Comparison of ENCODE assay signal across 14 cellular contexts in genomic region chr20:13765868-13766416, GRCh38. TPM values are rescaled to one million over a fixed set of nuclear protein-coding genes. Genes with fewer than 3 reads are reported as not detected.
DNase-seq lines count a peak whose midpoint lies in the region; ATAC-seq and TF ChIP-seq lines count a peak whose summit lies in the region.
"Had no signal": no experiment of that assay in that cellular context is flagged by ENCODE, and none has a peak within 500 bp of the region (broad histone marks: within the 10 kb centered on the region; RNA-seq: fewer than 3 reads in every experiment).

No MANE protein-coding gene starts in this region.

- no peak for ATAC-seq in CD4-positive, CD25-positive, alpha-beta regulatory T cell (ENCODE audit: low read depth in 2 of 2)
- no peak for ATAC-seq in GM21786 (IDR thresholded peaks at IDR 0.05; ENCODE audit: unreplicated experiment)
- ATAC-seq: GM23338 had no signal

- H3K27me3 ChIP-seq in CD4-positive, CD25-positive, alpha-beta regulatory T cell (ENCODE audit: control insufficient read depth, insufficient read depth, low read length): no peaks in the 10 kb centered on the region
- H3K27me3 ChIP-seq in KMS-11 (ENCODE audit: insufficient read depth, low read depth): no peaks in the 10 kb centered on the region
- no peaks in the 10 kb centered on the region for H3K27me3 ChIP-seq in dorsolateral prefrontal cortex
- H3K27me3 ChIP-seq: BLaER1 had no signal

- no peak overlapping the region for H3K9ac ChIP-seq in KMS-11
- H3K9ac ChIP-seq: BLaER1 had no signal

- no peaks in the 10 kb centered on the region for H3K4me1 ChIP-seq in CD4-positive, CD25-positive, alpha-beta regulatory T cell (ENCODE audit: control insufficient read depth, insufficient read depth, low read length, poor library complexity, severe bottlenecking)
- H3K4me1 ChIP-seq in KMS-11 (ENCODE audit: low read depth, poor library complexity, severe bottlenecking): peaks cover 10% of the 10 kb centered on the region

- no peak overlapping the region for H3K27ac ChIP-seq in CD4-positive, CD25-positive, alpha-beta regulatory T cell (ENCODE audit: insufficient read depth, low read length, poor library complexity, severe bottlenecking)
- H3K27ac ChIP-seq in KMS-11: no peak overlapping the region; the same call in 1 of the 2 replicates
- H3K27ac ChIP-seq in epithelial cell of prostate: peak overlapping the region; percentile 60
- no peak overlapping the region for H3K27ac ChIP-seq in dorsolateral prefrontal cortex
- H3K27ac ChIP-seq: BLaER1 had no signal

- H3K36me3 Mint-ChIP-seq in T-helper 1 cell treated with Interleukin-12 subunit alpha and Interleukin-12 subunit beta and Interleukin-4 antibody, amounts not matched to agents 30 μg/mL and 1 μg/mL, for 36 hours (ENCODE audit: low read depth): peaks cover 45% of the 10 kb centered on the region
- peaks cover 38% of the 10 kb centered on the region for H3K36me3 Mint-ChIP-seq in CD4-positive, CD25-positive, alpha-beta regulatory T cell

- no peak for TF ChIP-seq CTCF in KMS-11 (conservative IDR thresholded peaks at IDR 0.05; ENCODE audit: low read depth, low read length)
- no peak for TF ChIP-seq CTCF in dorsolateral prefrontal cortex (IDR thresholded peaks at IDR 0.05 in 54 of 56, conservative IDR thresholded peaks at IDR 0.05 in 2 of 56; ENCODE audit: low read depth in 1 of 56, partially characterized antibody in 56 of 56)

- H3K4me1 Mint-ChIP-seq in T-helper 1 cell treated with Interleukin-12 subunit alpha and Interleukin-12 subunit beta and Interleukin-4 antibody, amounts not matched to agents 30 μg/mL and 1 μg/mL, for 36 hours (ENCODE audit: low read depth): no peaks in the 10 kb centered on the region
- peaks cover 0 to 10% (median 1%) of the 10 kb centered on the region in 4 donors for H3K4me1 Mint-ChIP-seq in CD4-positive, CD25-positive, alpha-beta regulatory T cell
- H3K4me1 Mint-ChIP-seq: GM23338 had no signal

- H3K79me2 ChIP-seq in KMS-11 (ENCODE audit: insufficient read depth, low read depth): no peaks in the 10 kb centered on the region

- no peak overlapping the region for H3K4me3 ChIP-seq in CD4-positive, CD25-positive, alpha-beta regulatory T cell (ENCODE audit: low read depth, low read length)
- H3K4me3 ChIP-seq in KMS-11 (IDR thresholded peaks at IDR 0.05; ENCODE audit: insufficient read depth, low read depth, low read length) (no peak overlapping the region), dorsolateral prefrontal cortex (no peak overlapping the region)
- H3K4me3 ChIP-seq: BLaER1, GM23338 had no signal

- H3K27ac Mint-ChIP-seq in T-helper 1 cell treated with Interleukin-12 subunit alpha and Interleukin-12 subunit beta and Interleukin-4 antibody, amounts not matched to agents 30 μg/mL and 1 μg/mL, for 36 hours: peak overlapping the region; percentile 28
- peak overlapping the region in 2 of 3 donors; percentile 54 to 69 for H3K27ac Mint-ChIP-seq in CD4-positive, CD25-positive, alpha-beta regulatory T cell
- H3K27ac Mint-ChIP-seq: GM23338 had no signal

- H3K36me3 ChIP-seq in CD4-positive, CD25-positive, alpha-beta regulatory T cell (ENCODE audit: control insufficient read depth, insufficient read depth, low read length): peaks cover 67% of the 10 kb centered on the region
- H3K36me3 ChIP-seq in KMS-11 (ENCODE audit: insufficient read depth): peaks cover 9% of the 10 kb centered on the region; the same call in 1 of the 2 replicates

- H3K4me2 ChIP-seq in KMS-11: peak overlapping the region; percentile 11; the same call in 1 of the 2 replicates
- H3K4me2 ChIP-seq: BLaER1, GM23338 had no signal

- intact Hi-C loops in dorsolateral prefrontal cortex (cut with DNase I): no loop called here

- H4K20me1 ChIP-seq in KMS-11 (ENCODE audit: insufficient read depth): no peaks in the 10 kb centered on the region
- H4K20me1 ChIP-seq: BLaER1 had no signal

- H3K9me3 Mint-ChIP-seq in T-helper 1 cell treated with Interleukin-12 subunit alpha and Interleukin-12 subunit beta and Interleukin-4 antibody, amounts not matched to agents 30 μg/mL and 1 μg/mL, for 36 hours: peaks cover 17% of the 10 kb centered on the region
- peaks cover 0 to 9% (median 5%) of the 10 kb centered on the region in 7 donors for H3K9me3 Mint-ChIP-seq in CD4-positive, CD25-positive, alpha-beta regulatory T cell

- DNase-seq in T-helper 1 cell (no peak), epithelial cell of prostate (ENCODE audit: low read depth, low spot score) (no peak), dorsolateral prefrontal cortex (no peak), SKM-1 (lab: John Stamatoyannopoulos, UW; ENCODE audit: unreplicated experiment) (no peak)
- DNase-seq in CD4-positive, CD25-positive, alpha-beta regulatory T cell: no peak
- DNase-seq: 8988T, AML-193, DMS53, H7 had no signal

- peaks cover 0 to 3% of the 10 kb centered on the region in 2 experiments for H3K9me3 ChIP-seq in CD4-positive, CD25-positive, alpha-beta regulatory T cell (ENCODE audit: control insufficient read depth in 2 of 2, low read length in 2 of 2)

- H3K27me3 Mint-ChIP-seq in T-helper 1 cell treated with Interleukin-12 subunit alpha and Interleukin-12 subunit beta and Interleukin-4 antibody, amounts not matched to agents 30 μg/mL and 1 μg/mL, for 36 hours (ENCODE audit: low read depth): no peaks in the 10 kb centered on the region
- no peaks in the 10 kb centered on the region for H3K27me3 Mint-ChIP-seq in CD4-positive, CD25-positive, alpha-beta regulatory T cell

- no peak overlapping the region for H3K4me3 Mint-ChIP-seq in T-helper 1 cell treated with Interleukin-12 subunit alpha and Interleukin-12 subunit beta and Interleukin-4 antibody, amounts not matched to agents 30 μg/mL and 1 μg/mL, for 36 hours
- H3K4me3 Mint-ChIP-seq in CD4-positive, CD25-positive, alpha-beta regulatory T cell: peak overlapping the region in 1 of 4 donors; percentile 35
- H3K4me3 Mint-ChIP-seq: GM23338 had no signal

- no peak overlapping the region for H2AFZ ChIP-seq in KMS-11 (ENCODE audit: low read depth)
- H2AFZ ChIP-seq: GM23338 had no signal

RNA-seq across cellular contexts. Expression of gene ESF1, which starts 18.8 kb away (rescaled TPM):
- total RNA-seq in CD4-positive, CD25-positive, alpha-beta regulatory T cell: 8.5 TPM
- 1 to 10 TPM; 4.1 to 5.0 (median 4.6) TPM for polyA plus RNA-seq in CD4-positive, CD25-positive, alpha-beta regulatory T cell
- 10 to 100 TPM; 13.5 to 23.8 (median 18.3) TPM for total RNA-seq in dorsolateral prefrontal cortex

RNA-seq across cellular contexts. Expression of gene NDUFAF5, which starts 18.9 kb away (rescaled TPM):
- total RNA-seq in CD4-positive, CD25-positive, alpha-beta regulatory T cell: 51.4 TPM
- polyA plus RNA-seq in CD4-positive, CD25-positive, alpha-beta regulatory T cell: 10 to 100 TPM in 3 of 4 donors, 1 to 10 TPM in 1; 7.3 to 17.8 (median 11.2) TPM
- total RNA-seq in dorsolateral prefrontal cortex: 10 to 100 TPM; 29.6 to 79.6 (median 49.3) TPM
